Comparison of ENCODE assay signal across 38 cellular contexts in genomic region chr20:43309266-43309665, GRCh38.
"Had no signal": no experiment of that assay in that cellular context is flagged by ENCODE, and none has a peak within 500 bp of the region (broad histone marks: within the 10 kb centered on the region; RNA-seq: fewer than 3 reads in every experiment).

No MANE protein-coding gene starts in this region.

- H3K36me3 Mint-ChIP-seq: activated naive CD4-positive, alpha-beta T cell treated with anti-CD3 and anti-CD28 coated beads, Interleukin-2, amount 10 ng/mL, durations not matched to agents 7 days and 5 days; activated naive CD4-positive, alpha-beta T cell treated with anti-CD3 and anti-CD28 coated beads, Interleukin-2, amount 50 U/mL, for 24 hours; activated naive CD4-positive, alpha-beta T cell treated with anti-CD3 and anti-CD28 coated beads, Interleukin-2, amount 50 U/mL, for 72 hours; activated naive CD8-positive, alpha-beta T cell; activated naive CD8-positive, alpha-beta T cell treated with anti-CD3 and anti-CD28 coated beads for 36 hours; activated naive CD8-positive, alpha-beta T cell treated with anti-CD3 and anti-CD28 coated beads, Interleukin-2, amount 10 ng/mL, durations not matched to agents 7 days and 5 days; brain had no signal

- H3K4me1 ChIP-seq: adrenal gland, body of pancreas, breast epithelium had no signal

- H3K4me1 Mint-ChIP-seq: activated naive CD4-positive, alpha-beta T cell treated with anti-CD3 and anti-CD28 coated beads, Interleukin-2, amount 10 ng/mL, durations not matched to agents 7 days and 5 days; activated naive CD4-positive, alpha-beta T cell treated with anti-CD3 and anti-CD28 coated beads, Interleukin-2, amount 50 U/mL, for 24 hours; activated naive CD8-positive, alpha-beta T cell treated with anti-CD3 and anti-CD28 coated beads for 36 hours; activated naive CD8-positive, alpha-beta T cell treated with anti-CD3 and anti-CD28 coated beads, Interleukin-2, amount 10 ng/mL, durations not matched to agents 7 days and 5 days; activated naive CD8-positive, alpha-beta T cell treated with anti-CD3 and anti-CD28 coated beads, Interleukin-2, amount 50 U/mL, for 24 hours; activated T-helper 17 cell treated with anti-CD3 and anti-CD28 coated beads, Interleukin-2, amount 50 U/mL, for 72 hours; brain; central memory CD8-positive, alpha-beta T cell had no signal

- H3K36me3 ChIP-seq: adrenal gland, brain microvascular endothelial cell, breast epithelium, cardiac muscle cell had no signal

- H3K9me3 ChIP-seq: adrenal gland, body of pancreas, breast epithelium had no signal

- H3K27ac ChIP-seq: adrenal gland, body of pancreas, brain microvascular endothelial cell, breast epithelium, cardiac muscle cell had no signal

- H3K27me3 ChIP-seq: body of pancreas, brain microvascular endothelial cell, breast epithelium, cardiac muscle cell had no signal

- DNase-seq: activated effector memory CD4-positive, alpha-beta T cell treated with anti-CD3 and anti-CD28 coated beads, Interleukin-2, amount 50 U/mL, for 16 hours; activated effector memory CD4-positive, alpha-beta T cell treated with Interleukin-2 at 50 U/mL for 16 hours; activated gamma-delta T cell; activated gamma-delta T cell treated with Interleukin-2 at 50 U/mL for 16 hours; activated naive CD4-positive, alpha-beta T cell; activated naive CD4-positive, alpha-beta T cell treated with anti-CD3 and anti-CD28 coated beads for 36 hours; activated naive CD4-positive, alpha-beta T cell treated with anti-CD3 and anti-CD28 coated beads, Interleukin-2, amount 10 ng/mL, durations not matched to agents 7 days and 5 days; activated naive CD4-positive, alpha-beta T cell treated with anti-CD3 and anti-CD28 coated beads, Interleukin-2, amount 50 U/mL, for 16 hours; activated naive CD4-positive, alpha-beta T cell treated with Interleukin-2 at 50 U/mL for 16 hours; activated naive CD8-positive, alpha-beta T cell treated with anti-CD3 and anti-CD28 coated beads for 36 hours; activated naive CD8-positive, alpha-beta T cell treated with anti-CD3 and anti-CD28 coated beads, Interleukin-2, amount 10 ng/mL, durations not matched to agents 7 days and 5 days; activated naive CD8-positive, alpha-beta T cell treated with anti-CD3 and anti-CD28 coated beads, Interleukin-2, amount 50 U/mL, for 24 hours; activated T-cell treated with anti-CD3 and anti-CD28 coated beads for 4 hours; activated T-cell treated with anti-CD3 and anti-CD28 coated beads, Interleukin-2, amount 50 U/mL, for 1 hour; activated T-cell treated with anti-CD3 and anti-CD28 coated beads, Interleukin-2, amount 50 U/mL, for 24 hours; activated T-cell treated with anti-CD3 and anti-CD28 coated beads, Interleukin-2, amount 50 U/mL, for 4 hours; activated T-cell treated with anti-CD3 and anti-CD28 coated beads, Interleukin-2, amount 50 U/mL, for 48 hours; activated T-cell treated with anti-CD3 and anti-CD28 coated beads, Interleukin-2, amount 50 U/mL, for 72 hours; adrenal gland; amniotic stem cell; amygdala; anterior cingulate cortex; aorta; body of pancreas; brain microvascular endothelial cell; caudate nucleus; central memory CD4-positive, alpha-beta T cell; cerebellar nuclear complex had no signal

- H3K27ac Mint-ChIP-seq: activated naive CD4-positive, alpha-beta T cell treated with anti-CD3 and anti-CD28 coated beads for 36 hours; activated naive CD4-positive, alpha-beta T cell treated with anti-CD3 and anti-CD28 coated beads, Interleukin-2, amount 10 ng/mL, durations not matched to agents 7 days and 5 days; activated naive CD4-positive, alpha-beta T cell treated with anti-CD3 and anti-CD28 coated beads, Interleukin-2, amount 50 U/mL, for 24 hours; activated naive CD8-positive, alpha-beta T cell; activated naive CD8-positive, alpha-beta T cell treated with anti-CD3 and anti-CD28 coated beads for 36 hours; activated naive CD8-positive, alpha-beta T cell treated with anti-CD3 and anti-CD28 coated beads, Interleukin-2, amount 10 ng/mL, durations not matched to agents 7 days and 5 days; activated naive CD8-positive, alpha-beta T cell treated with anti-CD3 and anti-CD28 coated beads, Interleukin-2, amount 50 U/mL, for 24 hours; activated T-cell treated with anti-CD3 and anti-CD28 coated beads, Interleukin-2, amount 50 U/mL, for 24 hours; activated T-cell treated with anti-CD3 and anti-CD28 coated beads, Interleukin-2, amount 50 U/mL, for 72 hours; activated T-helper 1 cell treated with anti-CD3 and anti-CD28 coated beads, Interleukin-12 subunit alpha, Interleukin-12 subunit beta, Interleukin-2, Interleukin-4 antibody, amounts not matched to agents 30 ng/mL and 10 ng/mL and 1 ng/mL, durations not matched to agents 14 hours and 24 hours and 36 hours; activated T-helper 17 cell treated with anti-CD3 and anti-CD28 coated beads, Interleukin-2, amount 50 U/mL, for 72 hours; activated T-helper 2 cell treated with anti-CD3 and anti-CD28 coated beads, Interferon-gamma antibody, Interleukin-2, Interleukin-4, amounts not matched to agents 10 μg/mL and 5 μg/mL and 100 μg/mL, durations not matched to agents 14 hours and 24 hours and 36 hours; brain had no signal

- H3K4me3 Mint-ChIP-seq: activated naive CD4-positive, alpha-beta T cell treated with anti-CD3 and anti-CD28 coated beads for 36 hours; activated naive CD4-positive, alpha-beta T cell treated with anti-CD3 and anti-CD28 coated beads, Interleukin-2, amount 10 ng/mL, durations not matched to agents 7 days and 5 days; activated naive CD4-positive, alpha-beta T cell treated with anti-CD3 and anti-CD28 coated beads, Interleukin-2, amount 50 U/mL, for 24 hours; activated naive CD8-positive, alpha-beta T cell; activated naive CD8-positive, alpha-beta T cell treated with anti-CD3 and anti-CD28 coated beads for 36 hours; activated naive CD8-positive, alpha-beta T cell treated with anti-CD3 and anti-CD28 coated beads, Interleukin-2, amount 10 ng/mL, durations not matched to agents 7 days and 5 days; activated naive CD8-positive, alpha-beta T cell treated with anti-CD3 and anti-CD28 coated beads, Interleukin-2, amount 50 U/mL, for 24 hours; activated T-cell treated with anti-CD3 and anti-CD28 coated beads, Interleukin-2, amount 50 U/mL, for 24 hours; activated T-cell treated with anti-CD3 and anti-CD28 coated beads, Interleukin-2, amount 50 U/mL, for 4 hours; activated T-cell treated with anti-CD3 and anti-CD28 coated beads, Interleukin-2, amount 50 U/mL, for 72 hours; activated T-helper 1 cell treated with anti-CD3 and anti-CD28 coated beads, Interleukin-12 subunit alpha, Interleukin-12 subunit beta, Interleukin-2, Interleukin-4 antibody, amounts not matched to agents 30 ng/mL and 10 ng/mL and 1 ng/mL, durations not matched to agents 14 hours and 24 hours and 36 hours; activated T-helper 17 cell treated with anti-CD3 and anti-CD28 coated beads, Interleukin-2, amount 50 U/mL, for 72 hours; brain; central memory CD8-positive, alpha-beta T cell had no signal

- H3K27me3 Mint-ChIP-seq: activated naive CD8-positive, alpha-beta T cell treated with anti-CD3 and anti-CD28 coated beads, Interleukin-2, amount 10 ng/mL, durations not matched to agents 7 days and 5 days; activated T-cell treated with anti-CD3 and anti-CD28 coated beads, Interleukin-2, amount 50 U/mL, for 24 hours; brain; central memory CD8-positive, alpha-beta T cell had no signal

- H3K4me3 ChIP-seq: adrenal gland, body of pancreas, breast epithelium, cardiac muscle cell had no signal
